Comparison of ENCODE assay signal across 9 cellular contexts in the genomic region with DNA sequence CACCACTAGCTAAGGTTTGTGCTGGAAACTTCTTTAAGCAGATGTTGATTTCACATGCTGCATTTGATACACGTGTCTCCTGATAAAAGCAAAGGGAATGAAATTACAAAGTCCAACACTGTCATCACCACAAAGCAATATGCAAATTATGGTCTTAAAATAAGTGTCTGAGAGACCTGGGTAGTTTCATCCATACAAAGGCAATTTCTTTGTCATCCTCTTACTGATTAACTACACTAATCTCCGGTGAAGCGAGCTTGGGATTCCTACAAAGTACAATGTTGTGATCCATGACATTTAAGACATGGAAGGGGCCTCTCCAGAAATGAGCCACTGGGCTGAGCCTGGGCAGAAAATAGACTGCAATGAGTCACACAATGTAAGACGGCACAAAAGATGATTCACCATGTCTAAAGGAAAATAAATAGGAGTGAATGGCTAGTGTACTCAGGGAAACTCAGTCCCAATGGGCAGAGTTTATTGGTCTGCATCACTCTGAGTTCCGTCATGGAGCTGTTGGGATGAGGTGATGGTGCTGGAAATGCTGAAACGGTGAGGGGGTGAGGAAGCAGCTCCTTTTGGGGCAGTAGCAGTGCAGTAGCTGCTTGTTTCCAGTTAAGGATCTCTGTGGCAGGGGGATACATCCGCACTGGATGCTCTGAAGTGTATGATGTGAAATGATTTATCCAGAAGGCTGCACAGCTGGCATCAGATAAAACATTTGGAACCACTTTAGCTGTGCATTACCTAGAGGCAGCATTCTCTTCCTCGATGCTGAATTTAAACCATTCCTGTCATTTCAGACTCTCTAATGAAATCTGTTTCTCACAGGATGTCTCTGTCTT.
DNase-seq lines count a peak whose midpoint lies in the region; ATAC-seq, FAIRE-seq and TF ChIP-seq lines count a peak whose summit lies in the region.
"Had no signal": no experiment of that assay in that cellular context is flagged by ENCODE, and none has a peak within 500 bp of the region (broad histone marks: within the 10 kb centered on the region; RNA-seq: fewer than 3 reads in every experiment).

No MANE protein-coding gene starts in this region.

- no peaks in the 10 kb centered on the region for H3K36me3 Mint-ChIP-seq in nephron progenitor cell (ENCODE audit: low read depth)

- DNase-seq in H54 (ENCODE audit: insufficient read length, low spot score), result peak; percentile 59
- peak; percentile 69 for DNase-seq in LoVo (ENCODE audit: low spot score)
- peak; percentile 15 for DNase-seq in cerebellar cortex (ENCODE audit: low spot score)
- no peak for DNase-seq in nephron progenitor cell
- no peak for DNase-seq in GM12891 (ENCODE audit: insufficient read length, low spot score)
- DNase-seq in activated CD8-positive, alpha-beta memory T cell treated with anti-CD3 and anti-CD28 coated beads for 24 hours, result no peak
- DNase-seq in activated CD8-positive, alpha-beta memory T cell treated with anti-CD3 and anti-CD28 coated beads, Interleukin-2, amount 50 U/mL, for 4 hours, result no peak

- peak overlapping the region; percentile 15 for H3K27ac Mint-ChIP-seq in nephron progenitor cell

- peak overlapping the region; percentile 4 for H3K4me3 Mint-ChIP-seq in nephron progenitor cell

- TF ChIP-seq POLR2A in H54 (IDR thresholded peaks at IDR 0.05; ENCODE audit: low read depth, low read length) (no peak), GM12891 (IDR thresholded peaks at IDR 0.05; ENCODE audit: low read depth, low read length) (no peak)

- peaks cover 25% of the 10 kb centered on the region for H3K4me1 Mint-ChIP-seq in nephron progenitor cell

- no peaks in the 10 kb centered on the region for H3K9me3 Mint-ChIP-seq in nephron progenitor cell

- FAIRE-seq in H54 (lab: Jason Lieb, UNC), result peak; percentile 97
- no peak for FAIRE-seq in GM12891 (lab: Jason Lieb, UNC)
- FAIRE-seq: TTC549 had no signal

- peak; percentile 77 for ATAC-seq in GM18499 (IDR thresholded peaks at IDR 0.05; ENCODE audit: insufficient read depth, unreplicated experiment)

- TF ChIP-seq CTCF in nephron progenitor cell (IDR thresholded peaks at IDR 0.05), result no peak

- H3K27me3 Mint-ChIP-seq in nephron progenitor cell (ENCODE audit: low read depth, poor library complexity), result no peaks in the 10 kb centered on the region

TF ChIP-seq in GM12891, 5 proteins besides CTCF, POLR2A, EP300 and RAD21:
- TF ChIP-seq POLR2AphosphoS5 (IDR thresholded peaks at IDR 0.05; ENCODE audit: low read depth, low read length) (no peak), POU2F2 (IDR thresholded peaks at IDR 0.05; ENCODE audit: low read depth, low read length) (no peak), TAF1 (IDR thresholded peaks at IDR 0.05; ENCODE audit: low read depth, low read length) (no peak), PAX5 (IDR thresholded peaks at IDR 0.05; ENCODE audit: insufficient read depth, low read length, severe bottlenecking) (no peak), SPI1 (IDR thresholded peaks at IDR 0.05; ENCODE audit: low read depth, low read length) (no peak)

Comparison
In these comparisons a context has a peak if more than half of its experiments do, and no peak if none do; other contexts are left out.
1. DNase-seq: peak in H54 (single experiment), LoVo (single experiment) and cerebellar cortex (single experiment); none in nephron progenitor cell (single experiment), GM12891 (single experiment), activated CD8-positive, alpha-beta memory T cell treated with anti-CD3 and anti-CD28 coated beads for 24 hours (single experiment) and activated CD8-positive, alpha-beta memory T cell treated with anti-CD3 and anti-CD28 coated beads, Interleukin-2, amount 50 U/mL, for 4 hours (single experiment).